Comparison of ENCODE assay signal across 23 cellular contexts in the genomic region with DNA sequence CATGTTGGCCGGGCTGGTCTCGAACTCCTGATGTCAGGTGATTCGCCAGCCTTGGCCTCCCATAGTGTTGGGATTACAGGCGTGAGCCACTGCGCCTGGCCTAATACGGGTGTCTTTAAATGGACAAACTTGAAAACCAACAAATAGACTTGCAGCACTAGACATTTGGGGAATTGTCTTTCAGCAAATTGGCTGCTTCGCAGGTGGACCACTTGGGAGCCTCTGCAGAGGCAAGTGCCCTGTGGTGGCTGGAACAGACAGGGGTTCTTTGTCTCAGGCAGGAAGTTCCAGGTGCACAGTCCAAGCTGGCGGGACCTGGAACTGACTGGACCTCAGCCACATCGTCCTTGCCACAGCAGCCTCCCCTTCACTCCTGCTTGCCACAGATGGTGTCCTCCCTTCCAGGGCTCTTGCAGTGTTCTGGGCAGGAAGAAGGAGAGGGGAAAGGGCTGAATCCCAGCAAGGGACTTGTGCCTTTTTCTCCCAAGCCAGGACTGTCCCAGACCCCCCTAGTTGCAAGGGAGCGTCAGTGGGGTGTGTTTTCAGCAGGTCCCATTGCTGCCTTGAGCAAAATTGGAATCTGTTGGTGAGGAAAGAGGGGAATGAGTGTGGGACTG.
"Had no signal": no experiment of that assay in that cellular context is flagged by ENCODE, and none has a peak within 500 bp of the region (broad histone marks: within the 10 kb centered on the region; RNA-seq: fewer than 3 reads in every experiment).

No MANE protein-coding gene starts in this region.

- H3K4me1 Mint-ChIP-seq: activated naive CD4-positive, alpha-beta T cell treated with anti-CD3 and anti-CD28 coated beads, Interleukin-2, amount 50 U/mL, for 24 hours had no signal

- H3K4me3 ChIP-seq: ascending aorta, hepatocyte, left ventricle myocardium inferior, pancreas, psoas muscle, right atrium auricular region, tibial nerve, vagina had no signal

- H3K36me3 Mint-ChIP-seq: activated naive CD4-positive, alpha-beta T cell treated with anti-CD3 and anti-CD28 coated beads, Interleukin-2, amount 50 U/mL, for 24 hours; immature natural killer cell; natural killer cell treated with Interleukin-12 subunit alpha and Interleukin-12 subunit beta and Interleukin-15 and Interleukin-18, amount 100 ng/mL, for 72 hours had no signal

- H2AFZ ChIP-seq: hepatocyte had no signal

- H3K9me3 Mint-ChIP-seq: activated naive CD4-positive, alpha-beta T cell treated with anti-CD3 and anti-CD28 coated beads, Interleukin-2, amount 50 U/mL, for 24 hours; immature natural killer cell; natural killer cell treated with Interleukin-12 subunit alpha and Interleukin-12 subunit beta and Interleukin-15 and Interleukin-18, amount 100 ng/mL, for 72 hours; stimulated activated naive CD8-positive, alpha-beta T cell treated with anti-CD3 and anti-CD28 coated beads, Interleukin-15, Interleukin-2, amounts not matched to agents 100 ng/mL and 50 ng/mL, for 24 hours had no signal

- H3K27ac Mint-ChIP-seq: activated naive CD4-positive, alpha-beta T cell treated with anti-CD3 and anti-CD28 coated beads, Interleukin-2, amount 50 U/mL, for 24 hours; immature natural killer cell; natural killer cell treated with Interleukin-12 subunit alpha and Interleukin-12 subunit beta and Interleukin-15 and Interleukin-18, amount 100 ng/mL, for 72 hours; stimulated activated naive CD8-positive, alpha-beta T cell treated with anti-CD3 and anti-CD28 coated beads, Interleukin-15, Interleukin-2, amounts not matched to agents 100 ng/mL and 50 ng/mL, for 24 hours had no signal

- H3K27ac ChIP-seq: ascending aorta, brain microvascular endothelial cell, hepatocyte, left ventricle myocardium inferior, pancreas, psoas muscle, right atrium auricular region, tibial nerve, vagina had no signal

- H3K27me3 Mint-ChIP-seq: stimulated activated naive CD8-positive, alpha-beta T cell treated with anti-CD3 and anti-CD28 coated beads, Interleukin-15, Interleukin-2, amounts not matched to agents 100 ng/mL and 50 ng/mL, for 24 hours had no signal

- H3K27me3 ChIP-seq: ascending aorta, brain microvascular endothelial cell, hepatocyte, pancreas, right atrium auricular region, tibial nerve, vagina had no signal

- H3K4me1 ChIP-seq: pancreas, psoas muscle had no signal

- H3K4me3 Mint-ChIP-seq: activated naive CD4-positive, alpha-beta T cell treated with anti-CD3 and anti-CD28 coated beads, Interleukin-2, amount 50 U/mL, for 24 hours; immature natural killer cell; natural killer cell treated with Interleukin-12 subunit alpha and Interleukin-12 subunit beta and Interleukin-15 and Interleukin-18, amount 100 ng/mL, for 72 hours; stimulated activated naive CD8-positive, alpha-beta T cell treated with anti-CD3 and anti-CD28 coated beads, Interleukin-15, Interleukin-2, amounts not matched to agents 100 ng/mL and 50 ng/mL, for 24 hours had no signal

- ATAC-seq: natural killer cell treated with Interleukin-12 subunit alpha and Interleukin-12 subunit beta and Interleukin-15 and Interleukin-18, amount 100 ng/mL, for 72 hours; pancreas; psoas muscle had no signal

- H3K9me3 ChIP-seq: ascending aorta, left ventricle myocardium inferior, pancreas, psoas muscle, right atrium auricular region, tibial nerve, vagina had no signal

- DNase-seq: activated CD4-positive, alpha-beta T cell treated with anti-CD3 and anti-CD28 coated beads, Interleukin-2, amount 50 U/mL, for 4 hours; activated gamma-delta T cell treated with Interleukin-2 at 50 U/mL for 16 hours; activated T-cell treated with anti-CD3 and anti-CD28 coated beads for 4 hours; brain microvascular endothelial cell; caudate nucleus; effector memory CD4-positive, alpha-beta T cell; foreskin melanocyte; immature natural killer cell; kidney glomerular epithelial cell; left ventricle myocardium inferior; psoas muscle; stimulated activated CD4-positive, alpha-beta T cell treated with anti-CD3 and anti-CD28 coated beads, Interleukin-12 subunit alpha, Interleukin-12 subunit beta, amount 100 ng/mL, for 4 hours; substantia nigra; T-helper 9 cell had no signal

- H3K36me3 ChIP-seq: ascending aorta, brain microvascular endothelial cell, left ventricle myocardium inferior, pancreas, right atrium auricular region, tibial nerve, vagina had no signal

- H3K4me2 ChIP-seq: hepatocyte had no signal
